8 cellular contexts compared by ENCODE assay signal in the genomic region with DNA sequence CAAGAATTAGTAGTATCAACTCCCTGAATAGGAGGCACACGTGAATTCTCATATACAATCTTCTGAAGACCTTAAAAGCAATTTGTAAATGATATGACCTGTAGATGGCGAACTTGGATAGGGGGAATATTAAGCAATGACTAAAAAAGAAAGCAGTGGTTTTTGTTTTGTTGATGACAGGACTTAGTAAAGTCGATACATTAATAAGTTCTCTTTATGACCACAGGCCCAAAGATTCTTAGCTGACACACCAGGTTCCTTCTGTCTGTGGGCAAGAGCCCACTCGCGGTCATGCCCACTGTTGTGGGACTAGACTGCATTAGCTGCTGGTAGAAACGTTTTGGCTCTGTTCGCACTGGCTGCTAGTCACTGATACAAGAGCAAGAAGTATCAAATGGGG. TPM values are rescaled to one million over a fixed set of nuclear protein-coding genes. Genes with fewer than 3 reads are reported as not detected.
A peak's percentile ranks its signal among the peaks of the same experiment; 100 is the strongest.
DNase-seq lines count a peak whose midpoint lies in the region; ATAC-seq and TF ChIP-seq lines count a peak whose summit lies in the region.

No MANE protein-coding gene starts in this region.

- no peaks in the 10 kb centered on the region for H3K4me1 ChIP-seq in CD8-positive, alpha-beta T cell (ENCODE audit: insufficient read depth, low read length)

- no peak overlapping the region for H3K4me3 ChIP-seq in CD8-positive, alpha-beta T cell (ENCODE audit: low read depth, low read length)

- H3K4me1 Mint-ChIP-seq in CD8-positive, alpha-beta T cell (ENCODE audit: low read depth) = no peaks in the 10 kb centered on the region
- no peaks in the 10 kb centered on the region for H3K4me1 Mint-ChIP-seq in WTC11

- ATAC-seq in CD8-positive, alpha-beta T cell = peak; percentile 52
- ATAC-seq in GM18505 (IDR thresholded peaks at IDR 0.05; ENCODE audit: unreplicated experiment) (peak; percentile 74), HG02798 (IDR thresholded peaks at IDR 0.05; ENCODE audit: poor library complexity, unreplicated experiment) (peak; percentile 80), WTC11 (peak; percentile 46)

- intact Hi-C loops in CD8-positive, alpha-beta T cell (cut with DNase I, micrococcal nuclease) = loop anchor here (1.0 to 10.0 kb wide), 8 partner anchors 195 to 624 kb away; partner anchors contain the start of genes LARP7 (in 1 of the 2) and ZGRF1 (in 1 of the 2)

- POLR2A ChIA-PET in CD8-positive, alpha-beta T cell (lab: Charles Lee) = interaction anchor here (1.2 kb wide), 1 partner anchor 9 kb away, joined by 4 read pairs; no protein-coding TSS in a partner anchor
- POLR2A ChIA-PET in WTC11 (lab: Charles Lee) = no interaction called here

- H3K9me3 ChIP-seq in CD8-positive, alpha-beta T cell (ENCODE audit: low read length) = no peaks in the 10 kb centered on the region

- H3K9me3 Mint-ChIP-seq in CD8-positive, alpha-beta T cell = no peaks in the 10 kb centered on the region
- no peaks in the 10 kb centered on the region for H3K9me3 Mint-ChIP-seq in WTC11

- no peaks in the 10 kb centered on the region for H3K36me3 ChIP-seq in CD8-positive, alpha-beta T cell (ENCODE audit: insufficient read depth, low read length)

- CTCF ChIA-PET in CD8-positive, alpha-beta T cell (lab: Charles Lee) = interaction anchor here (0.6 to 4.9 kb wide), 12 partner anchors 9 to 1692 kb away, joined by 3 to 30 read pairs (median 4); partner anchors contain the start of gene NEUROG2
- CTCF ChIA-PET in WTC11 (lab: Charles Lee) = interaction anchor here (1.2 to 2.9 kb wide), 4 partner anchors 12 to 196 kb away, joined by 5 to 36 read pairs (median 8); partner anchors contain the start of gene NEUROG2

- no peak for TF ChIP-seq POLR2A in GM18505 (IDR thresholded peaks at IDR 0.05; ENCODE audit: borderline replicate concordance, extremely low read depth, insufficient read depth, insufficient read length)

- DNase-seq in CD8-positive, alpha-beta T cell = no peak
- DNase-seq in NCI-H1092 treated with DMSO at 0.1 percent for 48 hours (lab: John Stamatoyannopoulos, UW) (peak; percentile 80), WTC11 (ENCODE audit: low spot score) (no peak), hepatic stellate cell (ENCODE audit: low spot score) (peak; percentile 9), stromal cell of bone marrow (ENCODE audit: low read depth) (peak; percentile 43)
- no peak for DNase-seq in stimulated activated CD4-positive, alpha-beta T cell treated with anti-CD3 and anti-CD28 coated beads, Interleukin-4, amount 100 ng/mL, for 4 hours

- no peaks in the 10 kb centered on the region for H3K27me3 Mint-ChIP-seq in CD8-positive, alpha-beta T cell (ENCODE audit: low read depth)
- peaks cover 9% of the 10 kb centered on the region for H3K27me3 Mint-ChIP-seq in WTC11 (ENCODE audit: low read depth)

- TF ChIP-seq CTCF in CD8-positive, alpha-beta T cell (IDR thresholded peaks at IDR 0.05) = peak; percentile 61
- TF ChIP-seq CTCF in WTC11 (IDR thresholded peaks at IDR 0.05) = peak; percentile 36; the same call in 1 of the 2 replicates

- H3K27ac Mint-ChIP-seq in CD8-positive, alpha-beta T cell = no peak overlapping the region
- no peak overlapping the region for H3K27ac Mint-ChIP-seq in WTC11

- peaks cover 22% of the 10 kb centered on the region for H3K36me3 Mint-ChIP-seq in CD8-positive, alpha-beta T cell
- H3K36me3 Mint-ChIP-seq in WTC11 = no peaks in the 10 kb centered on the region

- H3K27ac ChIP-seq in CD8-positive, alpha-beta T cell (ENCODE audit: low read depth, low read length) = no peak overlapping the region

- no peaks in the 10 kb centered on the region for H3K27me3 ChIP-seq in CD8-positive, alpha-beta T cell (ENCODE audit: insufficient read depth, low read length)

- H3K4me3 Mint-ChIP-seq in CD8-positive, alpha-beta T cell = peak overlapping the region; percentile 10
- no peak overlapping the region for H3K4me3 Mint-ChIP-seq in WTC11

TF ChIP-seq in WTC11, 78 proteins besides CTCF, POLR2A, EP300 and RAD21:
- TF ChIP-seq ZNF423 (CRISPR knock-in tag; IDR thresholded peaks at IDR 0.05) (no peak), FOXP1 (CRISPR knock-in tag; IDR thresholded peaks at IDR 0.05; ENCODE audit: borderline replicate concordance) (no peak)

RNA-seq across cellular contexts. Expression of gene ALPK1, which starts 30.8 kb away (rescaled TPM):
- total RNA-seq in CD8-positive, alpha-beta T cell = 1 to 10 TPM; 6.5 to 7.0 TPM
- 0.37 to 0.57 TPM (median 0.50 TPM) in 3 replicates for total RNA-seq in WTC11 (2021)

RNA-seq across cellular contexts. Expression of gene TIFA, which starts 42.2 kb away (rescaled TPM):
- total RNA-seq in CD8-positive, alpha-beta T cell = 10 to 100 TPM; 12.3 to 16.1 TPM
- 1.4 to 3.6 TPM (median 1.8 TPM) in 3 replicates for total RNA-seq in WTC11 (2021)

Comparison
In these comparisons a context has a peak if more than half of its experiments do, and no peak if none do; other contexts are left out.
1. DNase-seq: peak in NCI-H1092 treated with DMSO at 0.1 percent for 48 hours (single experiment), hepatic stellate cell (single experiment) and stromal cell of bone marrow (single experiment); none in CD8-positive, alpha-beta T cell (0 of 7), WTC11 (single experiment) and stimulated activated CD4-positive, alpha-beta T cell treated with anti-CD3 and anti-CD28 coated beads, Interleukin-4, amount 100 ng/mL, for 4 hours (0 of 2).
2. Peak in every context shown above with its lines, with median percentiles within 50 percentile points of each other: ATAC-seq.